1 cellular context compared by ENCODE assay signal in genomic region chr16:89093602-89094251, GRCh38.
A peak's percentile ranks its signal among the peaks of the same experiment; 100 is the strongest.
TF ChIP-seq lines count a peak whose summit lies in the region.

ACSF3 (plus strand) TSS chr16:89093852; CDS start chr16:89100682, 6,830 bp downstream.

TF ChIP-seq in HepG2, 621 proteins besides CTCF, POLR2A, EP300 and RAD21 (continued from another document and continues in another):
- TF ChIP-seq AHDC1 (CRISPR knock-in tag; IDR thresholded peaks at IDR 0.05; ENCODE audit: borderline replicate concordance) (no peak), KDM5A (IDR thresholded peaks at IDR 0.05; ENCODE audit: borderline replicate concordance, low read length) (peak; percentile 84), ZMYM4 (CRISPR knock-in tag; IDR thresholded peaks at IDR 0.05) (peak; percentile 80), ZNF576 (CRISPR knock-in tag; IDR thresholded peaks at IDR 0.05) (no peak), NR2F2 (IDR thresholded peaks at IDR 0.05; ENCODE audit: borderline replicate concordance, low read depth) (peak; percentile 60; the same call in 1 of the 2 replicates), ZNF513 (CRISPR knock-in tag; conservative IDR thresholded peaks at IDR 0.05) (peak; percentile 90; the same call in 1 of the 2 replicates), GMEB1 (CRISPR knock-in tag; IDR thresholded peaks at IDR 0.05; ENCODE audit: borderline replicate concordance) (peak; percentile 48; the same call in 1 of the 2 replicates), MAX (IDR thresholded peaks at IDR 0.05) (peak; percentile 94), THRA (CRISPR knock-in tag; IDR thresholded peaks at IDR 0.05; ENCODE audit: borderline replicate concordance) (peak; percentile 29; the same call in 1 of the 2 replicates), ZNF24 (IDR thresholded peaks at IDR 0.05) (peak; percentile 51; the same call in 1 of the 2 replicates), HNF4G (IDR thresholded peaks at IDR 0.05; ENCODE audit: borderline replicate concordance, low read depth, low read length) (peak; percentile 40; the same call in 1 of the 2 replicates), HNF4G (CRISPR knock-in tag; IDR thresholded peaks at IDR 0.05; ENCODE audit: borderline replicate concordance, low read depth) (0 out of 2 replicates have a peak, but pooled peaks have one; percentile 42), FOXJ3 (CRISPR knock-in tag; IDR thresholded peaks at IDR 0.05; ENCODE audit: borderline replicate concordance) (no peak), ETS1 (CRISPR knock-in tag; IDR thresholded peaks at IDR 0.05) (peak; percentile 65; the same call in 1 of the 2 replicates), GMEB2 (CRISPR knock-in tag; IDR thresholded peaks at IDR 0.05; ENCODE audit: low read depth) (no peak), SMAD3 (CRISPR knock-in tag; IDR thresholded peaks at IDR 0.05) (no peak), NFKBIZ (CRISPR knock-in tag; IDR thresholded peaks at IDR 0.05) (no peak), ZBTB39 (CRISPR knock-in tag; IDR thresholded peaks at IDR 0.05) (no peak), ZNF572 (CRISPR knock-in tag; IDR thresholded peaks at IDR 0.05) (0 out of 2 replicates have a peak, but pooled peaks have one; percentile 53), NFKB2 (CRISPR knock-in tag; IDR thresholded peaks at IDR 0.05; ENCODE audit: borderline replicate concordance) (0 out of 2 replicates have a peak, but pooled peaks have one; percentile 6), ZNF264 (CRISPR knock-in tag; IDR thresholded peaks at IDR 0.05) (no peak), SCMH1 (CRISPR knock-in tag; IDR thresholded peaks at IDR 0.05; ENCODE audit: borderline replicate concordance) (no peak), TOE1 (CRISPR knock-in tag; IDR thresholded peaks at IDR 0.05) (no peak), SIX4 (CRISPR knock-in tag; IDR thresholded peaks at IDR 0.05) (peak; percentile 25; the same call in 1 of the 2 replicates), NFATC3 (CRISPR knock-in tag; IDR thresholded peaks at IDR 0.05) (no peak), CCAR2 (optimal IDR thresholded peaks at IDR 0.05; ENCODE audit: low read depth, low read length) (no peak), BCL6 (CRISPR knock-in tag; IDR thresholded peaks at IDR 0.05) (no peak), ZNF639 (CRISPR knock-in tag; conservative IDR thresholded peaks at IDR 0.05) (no peak; the same call in 1 of the 2 replicates), TEAD3 (CRISPR knock-in tag; optimal IDR thresholded peaks at IDR 0.05; ENCODE audit: borderline replicate concordance) (no peak), SP4 (CRISPR knock-in tag; IDR thresholded peaks at IDR 0.05) (peak; percentile 83; the same call in 1 of the 2 replicates), ZNF775 (CRISPR knock-in tag; IDR thresholded peaks at IDR 0.05; ENCODE audit: borderline replicate concordance) (no peak), CENPBD1 (CRISPR knock-in tag; IDR thresholded peaks at IDR 0.05; ENCODE audit: borderline replicate concordance, low read depth) (no peak), MXI1 (IDR thresholded peaks at IDR 0.05; ENCODE audit: borderline replicate concordance, low read depth, low read length) (peak; percentile 54; the same call in 1 of the 3 replicates), JUN (CRISPR knock-in tag; IDR thresholded peaks at IDR 0.05) (no peak)
